In genomic region chr15:31027948-31028586, GRCh38 we compare ENCODE assay signal across 20 cellular contexts. TPM values are rescaled to one million over a fixed set of nuclear protein-coding genes. Genes with fewer than 3 reads are reported as not detected.
DNase-seq lines count a peak whose midpoint lies in the region; ATAC-seq and TF ChIP-seq lines count a peak whose summit lies in the region.
"Had no signal": no experiment of that assay in that cellular context is flagged by ENCODE, and none has a peak within 500 bp of the region (broad histone marks: within the 10 kb centered on the region; RNA-seq: fewer than 3 reads in every experiment).

No MANE protein-coding gene starts in this region.

- H3K4me3 ChIP-seq in IMR-90 (ENCODE audit: insufficient read depth, low read depth, low read length), result no peak overlapping the region

- no peaks in the 10 kb centered on the region for H3K9me3 ChIP-seq in IMR-90 (ENCODE audit: control insufficient read depth, insufficient read depth, low read length)

- H2AK9ac ChIP-seq in IMR-90 (replicated peaks; ENCODE audit: low read depth, low read length, poor library complexity), result no peak overlapping the region

- H3K27me3 ChIP-seq in IMR-90 (ENCODE audit: control insufficient read depth, insufficient read depth, low read length), result no peaks in the 10 kb centered on the region

- no peak overlapping the region; the same call in 1 of the 2 replicates for H4K91ac ChIP-seq in IMR-90 (ENCODE audit: insufficient read depth, low read depth, low read length)

- H3K79me1 ChIP-seq in IMR-90 (ENCODE audit: low read depth in 1 of 2, low read length in 2 of 2), result peaks cover 0 to 5% of the 10 kb centered on the region in 2 experiments; a peak in 1 of 4 replicates

- no peak overlapping the region for H2AK5ac ChIP-seq in IMR-90 (ENCODE audit: low read depth, low read length)

- no peak for TF ChIP-seq RAD21 in IMR-90 (IDR thresholded peaks at IDR 0.05; ENCODE audit: low read length)

- no peak overlapping the region for H3K9ac ChIP-seq in IMR-90 (ENCODE audit: low read depth, low read length)

- no peaks in the 10 kb centered on the region for H3K36me3 ChIP-seq in IMR-90 (ENCODE audit: control insufficient read depth, insufficient read depth, low read length)

- ATAC-seq in IMR-90 (ENCODE audit: low read depth), result no peak
- ATAC-seq: Panc1 had no signal

- intact Hi-C loops in IMR-90 (cut with micrococcal nuclease), result no loop called here

- H3K4ac ChIP-seq in IMR-90 (ENCODE audit: low read depth, low read length), result no peak overlapping the region

- no peak for TF ChIP-seq POLR2A in IMR-90 (IDR thresholded peaks at IDR 0.05; ENCODE audit: low read depth, low read length)

- no peak overlapping the region for H3K14ac ChIP-seq in IMR-90 (replicated peaks; ENCODE audit: low read depth, low read length)

- H2BK5ac ChIP-seq in IMR-90 (ENCODE audit: low read depth, low read length, poor library complexity, severe bottlenecking), result no peak overlapping the region

- no peak overlapping the region for H3K27ac ChIP-seq in IMR-90 (ENCODE audit: insufficient read depth, low read length)

- H2BK120ac ChIP-seq in IMR-90 (ENCODE audit: low read depth, low read length), result no peak overlapping the region

- H3K23ac ChIP-seq in IMR-90 (ENCODE audit: low read depth, low read length), result no peak overlapping the region

- POLR2A ChIA-PET in IMR-90 (lab: Charles Lee; ENCODE audit: unreplicated experiment), result no interaction called here

- H3K4me1 ChIP-seq in IMR-90 (ENCODE audit: control insufficient read depth, insufficient read depth, low read length), result peaks cover 19% of the 10 kb centered on the region

- H3K56ac ChIP-seq in IMR-90 (ENCODE audit: extremely low read depth, insufficient read depth, low read length), result no peak overlapping the region

- H4K5ac ChIP-seq in IMR-90 (ENCODE audit: low read depth, low read length), result no peak overlapping the region

- H2AFZ ChIP-seq in IMR-90 (replicated peaks; ENCODE audit: low read length, poor library complexity), result peak overlapping the region; percentile 45

- H3K18ac ChIP-seq in IMR-90 (ENCODE audit: low read depth, low read length), result no peak overlapping the region

- CTCF ChIA-PET in IMR-90 (lab: Yijun Ruan, JAX), result no interaction called here

- H3K4me2 ChIP-seq in IMR-90 (ENCODE audit: low read depth, low read length), result no peak overlapping the region

- H4K8ac ChIP-seq in IMR-90 (ENCODE audit: low read depth in 2 of 2, low read length in 2 of 2), result no peak overlapping the region

- peak overlapping the region; percentile 5; the same call in 1 of the 2 replicates for H2BK20ac ChIP-seq in IMR-90 (ENCODE audit: low read depth, low read length)

- WGBS in IMR-90 (ENCODE audit: extremely low coverage in 2 of 2, insufficient read length in 1 of 2), 2 experiments, result no CpG with 5 or more reads among the region's 8 CpGs

- TF ChIP-seq CTCF in IMR-90 (conservative IDR thresholded peaks at IDR 0.05; ENCODE audit: low read depth, low read length) (no peak), GM10266 (IDR thresholded peaks at IDR 0.05; ENCODE audit: control insufficient read depth, insufficient read depth, low read depth, missing control alignments) (no peak)

- peaks cover 19% of the 10 kb centered on the region for H3K9me1 ChIP-seq in IMR-90 (ENCODE audit: insufficient read depth, low read length)

- no peaks in the 10 kb centered on the region for H4K20me1 ChIP-seq in IMR-90 (ENCODE audit: insufficient read depth, low read length)

- no TSS peak for BruUV-seq in IMR-90 (replicated peaks; lab: Mats Ljungman, UMichigan)

- in situ Hi-C loops in IMR-90 (cut with MboI; ENCODE audit: low sequenced_read_pairs), result no loop called here

- DNase-seq in IMR-90 (no peak), UCSD-AML1 (lab: John Stamatoyannopoulos, UW; ENCODE audit: unreplicated experiment) (peak; percentile 59), dermis blood vessel endothelial cell (peak; percentile 74), pulmonary artery endothelial cell (ENCODE audit: low read depth, low spot score) (peak; percentile 35), GM10266 (ENCODE audit: extremely low spot score) (no peak), Ammon's horn (ENCODE audit: low spot score) (no peak)
- no peak for DNase-seq in activated CD4-positive, alpha-beta T cell treated with anti-CD3 and anti-CD28 coated beads, Interleukin-2, amount 50 U/mL, for 1 hour
- DNase-seq: AML-193, COR-L47, DMS 273 treated with DMSO at 0.1 percent for 48 hours, DND-41, GOT3, Kasumi-1, MM.1S, NCI-H1092 treated with DMSO at 0.1 percent for 48 hours, NCI-H146, NCI-H2029 treated with DMSO at 0.1 percent for 48 hours, NCI-H2171, NCI-H526 had no signal

- no peak overlapping the region for H2BK15ac ChIP-seq in IMR-90 (ENCODE audit: low read depth, low read length)

- dilution Hi-C loops in IMR-90 (cut with HindIII; ENCODE audit: low sequenced_read_pairs, unreplicated experiment), result no loop called here

TF ChIP-seq in IMR-90, 13 proteins besides CTCF, POLR2A, EP300 and RAD21:
- TF ChIP-seq NFE2L2 (IDR thresholded peaks at IDR 0.05; ENCODE audit: low read depth, low read length) (no peak), MAZ (IDR thresholded peaks at IDR 0.05; ENCODE audit: borderline replicate concordance, low read depth, low read length) (no peak), MXI1 (IDR thresholded peaks at IDR 0.05; ENCODE audit: borderline replicate concordance, low read depth, low read length) (no peak), RCOR1 (IDR thresholded peaks at IDR 0.05; ENCODE audit: insufficient replicate concordance, low read length) (no peak), FOS (IDR thresholded peaks at IDR 0.05; ENCODE audit: low read depth, low read length) (no peak), BHLHE40 (IDR thresholded peaks at IDR 0.05; ENCODE audit: low read depth, low read length) (no peak), RFX5 (IDR thresholded peaks at IDR 0.05; ENCODE audit: low read depth, low read length) (no peak), CHD1 (IDR thresholded peaks at IDR 0.05; ENCODE audit: low read depth, low read length) (no peak), SMC3 (IDR thresholded peaks at IDR 0.05; ENCODE audit: low read depth, low read length) (no peak), MAFK (IDR thresholded peaks at IDR 0.05; ENCODE audit: low read depth, low read length) (no peak), CEBPB (IDR thresholded peaks at IDR 0.05; ENCODE audit: low read depth, low read length) (no peak)
- TF ChIP-seq, protein P1, sequence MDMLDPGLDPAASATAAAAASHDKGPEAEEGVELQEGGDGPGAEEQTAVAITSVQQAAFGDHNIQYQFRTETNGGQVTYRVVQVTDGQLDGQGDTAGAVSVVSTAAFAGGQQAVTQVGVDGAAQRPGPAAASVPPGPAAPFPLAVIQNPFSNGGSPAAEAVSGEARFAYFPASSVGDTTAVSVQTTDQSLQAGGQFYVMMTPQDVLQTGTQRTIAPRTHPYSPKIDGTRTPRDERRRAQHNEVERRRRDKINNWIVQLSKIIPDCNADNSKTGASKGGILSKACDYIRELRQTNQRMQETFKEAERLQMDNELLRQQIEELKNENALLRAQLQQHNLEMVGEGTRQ (IDR thresholded peaks at IDR 0.05; ENCODE audit: low read depth, low read length), result no peak
- TF ChIP-seq, protein P2, sequence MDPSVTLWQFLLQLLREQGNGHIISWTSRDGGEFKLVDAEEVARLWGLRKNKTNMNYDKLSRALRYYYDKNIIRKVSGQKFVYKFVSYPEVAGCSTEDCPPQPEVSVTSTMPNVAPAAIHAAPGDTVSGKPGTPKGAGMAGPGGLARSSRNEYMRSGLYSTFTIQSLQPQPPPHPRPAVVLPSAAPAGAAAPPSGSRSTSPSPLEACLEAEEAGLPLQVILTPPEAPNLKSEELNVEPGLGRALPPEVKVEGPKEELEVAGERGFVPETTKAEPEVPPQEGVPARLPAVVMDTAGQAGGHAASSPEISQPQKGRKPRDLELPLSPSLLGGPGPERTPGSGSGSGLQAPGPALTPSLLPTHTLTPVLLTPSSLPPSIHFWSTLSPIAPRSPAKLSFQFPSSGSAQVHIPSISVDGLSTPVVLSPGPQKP (IDR thresholded peaks at IDR 0.05; ENCODE audit: borderline replicate concordance, low read depth, low read length), result no peak

RNA-seq across cellular contexts. Expression of gene MTMR10, which starts 36.6 kb away (rescaled TPM):
- total RNA-seq in IMR-90 (2012; rRNA removed) (13.8 and 22.5 TPM in 2 replicates), dermis blood vessel endothelial cell (76.1 and 109 TPM in 2 replicates), pulmonary artery endothelial cell (25.0 and 49.9 TPM in 2 replicates)
- 9.9 and 11.2 TPM in 2 replicates for polyA plus RNA-seq in IMR-90 (2012; rRNA removed)
- 2.9 TPM in 2 replicates for polyA plus RNA-seq in IMR-90 (2012; cell fraction: cytosol; rRNA removed)
- polyA plus RNA-seq in IMR-90 (2012; cell fraction: nucleus; rRNA removed; ENCODE audit: low replicate concordance), result 8.4 and 35.3 TPM in 2 replicates

Comparison
In these comparisons a context has a peak if more than half of its experiments do, and no peak if none do; other contexts are left out.
1. DNase-seq: peak in UCSD-AML1 (single experiment), dermis blood vessel endothelial cell (single experiment) and pulmonary artery endothelial cell (single experiment); none in IMR-90 (single experiment), GM10266 (single experiment), Ammon's horn (single experiment) and activated CD4-positive, alpha-beta T cell treated with anti-CD3 and anti-CD28 coated beads, Interleukin-2, amount 50 U/mL, for 1 hour (single experiment).